Comparison of ENCODE assay signal across 17 cellular contexts in the genomic region with DNA sequence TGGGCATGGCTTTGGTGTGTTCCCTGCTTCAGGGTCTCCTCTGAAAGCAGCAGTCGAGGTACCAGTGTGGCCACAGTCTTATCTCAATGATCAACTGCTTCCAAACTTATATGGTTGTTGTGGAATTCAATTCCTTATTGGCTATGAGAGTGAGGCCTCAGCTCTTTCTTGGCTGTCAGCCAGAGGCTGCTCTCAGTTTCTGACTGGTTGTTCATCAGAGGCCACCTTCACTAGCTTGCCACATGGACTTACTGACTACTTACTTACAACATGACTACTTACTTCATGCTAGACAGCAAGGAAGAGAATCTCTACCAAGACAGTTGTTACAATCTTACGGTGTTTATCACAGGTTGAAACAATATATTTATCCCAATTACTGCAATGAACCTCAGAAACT.
DNase-seq lines count a peak whose midpoint lies in the region; FAIRE-seq and TF ChIP-seq lines count a peak whose summit lies in the region.
"Had no signal": no experiment of that assay in that cellular context is flagged by ENCODE, and none has a peak within 500 bp of the region (broad histone marks: within the 10 kb centered on the region; RNA-seq: fewer than 3 reads in every experiment).

No MANE protein-coding gene starts in this region.

- no peaks in the 10 kb centered on the region for H3K36me3 ChIP-seq in ovary
- H3K36me3 ChIP-seq: adrenal gland, suprapubic skin, vagina had no signal

- no peak for TF ChIP-seq CTCF in ovary (IDR thresholded peaks at IDR 0.05)

- peak; percentile 18 for DNase-seq in Ammon's horn (ENCODE audit: low spot score)
- DNase-seq in H54 (ENCODE audit: insufficient read length, low spot score): no peak
- DNase-seq in RPMI8226: peak; percentile 14
- peak; percentile 5 for DNase-seq in fibroblast of peridontal ligament (ENCODE audit: extremely low read depth)
- no peak for DNase-seq in SW 1271 (lab: John Stamatoyannopoulos, UW)
- DNase-seq in ovary: no peak
- DNase-seq in activated CD8-positive, alpha-beta memory T cell treated with anti-CD3 and anti-CD28 coated beads for 24 hours: no peak
- DNase-seq in NCI-H2029 treated with DMSO at 0.1 percent for 48 hours (lab: John Stamatoyannopoulos, UW): no peak
- DNase-seq: activated CD4-positive, alpha-beta T cell treated with anti-CD3 and anti-CD28 coated beads, Interleukin-2, amount 10 ng/mL, durations not matched to agents 24 days and 14 days; activated effector memory CD4-positive, alpha-beta T cell treated with anti-CD3 and anti-CD28 coated beads, Interleukin-2, amount 50 U/mL, for 16 hours; adrenal gland; CD4-positive, CD25-positive, alpha-beta regulatory T cell; NCI-H1436; NCI-H345; retina had no signal

- no peaks in the 10 kb centered on the region for H3K9me3 ChIP-seq in ovary
- H3K9me3 ChIP-seq: suprapubic skin, vagina had no signal

- no peak overlapping the region for H3K4me3 ChIP-seq in ovary
- H3K4me3 ChIP-seq: adrenal gland, suprapubic skin, vagina had no signal

- H3K27ac ChIP-seq in ovary: no peak overlapping the region
- H3K27ac ChIP-seq: adrenal gland, suprapubic skin, vagina had no signal

- H3K27me3 ChIP-seq in ovary: no peaks in the 10 kb centered on the region
- H3K27me3 ChIP-seq: adrenal gland, suprapubic skin, vagina had no signal

- WGBS in ovary, 3 donors: 79 to 87% (median 80%) methylated on average over 2 of the region's 2 CpGs

- H3K4me1 ChIP-seq in ovary (ENCODE audit: insufficient read depth): no peaks in the 10 kb centered on the region
- H3K4me1 ChIP-seq: adrenal gland, suprapubic skin, vagina had no signal

- intact Hi-C loops in ovary (cut with DNase I): no loop called here

- TF ChIP-seq POLR2A in H54 (IDR thresholded peaks at IDR 0.05; ENCODE audit: low read depth, low read length) (no peak), ovary (IDR thresholded peaks at IDR 0.05) (no peak)

- TF ChIP-seq EP300 in ovary (IDR thresholded peaks at IDR 0.05): no peak

- FAIRE-seq in H54 (lab: Jason Lieb, UNC): peak; percentile 52

Comparison
In these comparisons a context has a peak if more than half of its experiments do, and no peak if none do; other contexts are left out.
1. DNase-seq: peak in Ammon's horn (single experiment), RPMI8226 (single experiment) and fibroblast of peridontal ligament (single experiment); none in H54 (single experiment), SW 1271 (0 of 2), ovary (0 of 5), activated CD8-positive, alpha-beta memory T cell treated with anti-CD3 and anti-CD28 coated beads for 24 hours (single experiment) and NCI-H2029 treated with DMSO at 0.1 percent for 48 hours (single experiment).